8 cellular contexts compared by ENCODE assay signal in genomic region chr7:85023066-85023687, GRCh38.
A peak's percentile ranks its signal among the peaks of the same experiment; 100 is the strongest.
DNase-seq lines count a peak whose midpoint lies in the region; ATAC-seq, FAIRE-seq and TF ChIP-seq lines count a peak whose summit lies in the region.

No MANE protein-coding gene starts in this region.

- ATAC-seq in GM18502 (IDR thresholded peaks at IDR 0.05; ENCODE audit: poor library complexity, unreplicated experiment) = no peak

- H3K4me1 ChIP-seq in A673 (ENCODE audit: insufficient read depth, low read length, poor library complexity, severe bottlenecking) (no peaks in the 10 kb centered on the region), suprapubic skin (no peaks in the 10 kb centered on the region)

- peaks cover 4% of the 10 kb centered on the region for H3K36me3 Mint-ChIP-seq in type B pancreatic cell

- WGBS in suprapubic skin = 20% methylated on average over 2 of the region's 2 CpGs

- H3K27me3 Mint-ChIP-seq in type B pancreatic cell = no peaks in the 10 kb centered on the region

- DNase-seq in A673 (ENCODE audit: low spot score) (peak; percentile 76), D721Med (ENCODE audit: insufficient read length, low spot score) (no peak), NCI-H1092 (lab: John Stamatoyannopoulos, UW) (peak; percentile 23), amniotic epithelial cell (ENCODE audit: low read depth) (peak; percentile 32), iris pigment epithelial cell (ENCODE audit: low read depth) (peak; percentile 50), type B pancreatic cell (ENCODE audit: extremely low spot score, unreplicated experiment) (no peak), suprapubic skin (ENCODE audit: low spot score in 2 of 2) (no peak)

- no peaks in the 10 kb centered on the region for H3K9me3 ChIP-seq in A673 (ENCODE audit: low read depth, low read length, poor library complexity, severe bottlenecking)
- no peaks in the 10 kb centered on the region for H3K9me3 ChIP-seq in suprapubic skin

- H3K27ac Mint-ChIP-seq in type B pancreatic cell = no peak overlapping the region

- TF ChIP-seq CTCF in A673 (conservative IDR thresholded peaks at IDR 0.05; ENCODE audit: low read depth, low read length) (peak; percentile 70), D721Med (IDR thresholded peaks at IDR 0.05; ENCODE audit: insufficient read depth, missing control alignments) (peak; percentile 77), type B pancreatic cell (conservative IDR thresholded peaks at IDR 0.05) (peak; percentile 89), suprapubic skin (IDR thresholded peaks at IDR 0.05) (peak in 1 of 2 donors; percentile 50)

- H3K4me3 ChIP-seq in A673 (ENCODE audit: low read depth, low read length, poor library complexity, severe bottlenecking) (no peak overlapping the region), suprapubic skin (no peak overlapping the region)

- H3K27ac ChIP-seq in A673 (ENCODE audit: low read depth, low read length, poor library complexity, severe bottlenecking) (no peak overlapping the region), suprapubic skin (no peak overlapping the region)

- intact Hi-C loops in A673 (cut with micrococcal nuclease; ENCODE audit: unreplicated experiment) = loop anchor here (1.0 to 2.0 kb wide), 3 partner anchors 886 to 1087 kb away; no protein-coding TSS in a partner anchor

- peak; percentile 29 for FAIRE-seq in D721Med (lab: Jason Lieb, UNC)

- peaks cover 34% of the 10 kb centered on the region for H3K4me1 Mint-ChIP-seq in type B pancreatic cell (ENCODE audit: unreplicated experiment)

- no peak for TF ChIP-seq POLR2A in suprapubic skin (IDR thresholded peaks at IDR 0.05)

- no peaks in the 10 kb centered on the region for H3K9me3 Mint-ChIP-seq in type B pancreatic cell

- no TSS peak for BruUV-seq in A673 (replicated peaks; lab: Mats Ljungman, UMichigan)

- H3K36me3 ChIP-seq in A673 (ENCODE audit: insufficient read depth, low read length, poor library complexity, severe bottlenecking) (no peaks in the 10 kb centered on the region), suprapubic skin (no peaks in the 10 kb centered on the region)

- no peak overlapping the region for H3K4me3 Mint-ChIP-seq in type B pancreatic cell

- no peak for TF ChIP-seq EP300 in suprapubic skin (IDR thresholded peaks at IDR 0.05)

- POLR2A ChIA-PET in A673 (lab: Charles Lee; ENCODE audit: low non-redundant PET) = no interaction called here

- CTCF ChIA-PET in A673 (lab: Charles Lee) = no interaction called here

- no peaks in the 10 kb centered on the region for H3K27me3 ChIP-seq in A673 (replicated peaks; ENCODE audit: insufficient read depth, low read depth, low read length, poor library complexity)
- no peaks in the 10 kb centered on the region for H3K27me3 ChIP-seq in suprapubic skin

Comparison
In these comparisons a context has a peak if more than half of its experiments do, and no peak if none do; other contexts are left out.
1. DNase-seq: peak in A673 (single experiment), NCI-H1092 (single experiment), amniotic epithelial cell (single experiment) and iris pigment epithelial cell (single experiment); none in D721Med (single experiment), type B pancreatic cell (single experiment) and suprapubic skin (0 of 2).